Comparison of ENCODE assay signal across 21 cellular contexts in genomic region chr3:134067311-134068161, GRCh38. TPM values are rescaled to one million over a fixed set of nuclear protein-coding genes. Genes with fewer than 3 reads are reported as not detected.
DNase-seq lines count a peak whose midpoint lies in the region; ATAC-seq and TF ChIP-seq lines count a peak whose summit lies in the region.
"Had no signal": no experiment of that assay in that cellular context is flagged by ENCODE, and none has a peak within 500 bp of the region (broad histone marks: within the 10 kb centered on the region; RNA-seq: fewer than 3 reads in every experiment).

No MANE protein-coding gene starts in this region.

- no peak overlapping the region for H3K9ac ChIP-seq in IMR-90 (ENCODE audit: low read depth, low read length)
- H3K9ac ChIP-seq in colonic mucosa (ENCODE audit: low read depth in 2 of 2, low read length in 2 of 2), result no peak overlapping the region

- POLR2A ChIA-PET in IMR-90 (lab: Charles Lee; ENCODE audit: unreplicated experiment), result no interaction called here

- CTCF ChIA-PET in IMR-90 (lab: Yijun Ruan, JAX), result no interaction called here

- H3K18ac ChIP-seq in IMR-90 (ENCODE audit: low read depth, low read length), result no peak overlapping the region

- no peaks in the 10 kb centered on the region for H3K9me3 ChIP-seq in IMR-90 (ENCODE audit: control insufficient read depth, insufficient read depth, low read length)
- no peaks in the 10 kb centered on the region for H3K9me3 ChIP-seq in colonic mucosa
- H3K9me3 ChIP-seq: gastrocnemius medialis, neutrophil had no signal

- no peak for TF ChIP-seq POLR2A in IMR-90 (IDR thresholded peaks at IDR 0.05; ENCODE audit: low read depth, low read length)

- H3K4me2 ChIP-seq in IMR-90 (ENCODE audit: low read depth, low read length), result no peak overlapping the region

- H3K36me3 ChIP-seq in IMR-90 (ENCODE audit: control insufficient read depth, insufficient read depth, low read length) (no peaks in the 10 kb centered on the region), colonic mucosa (no peaks in the 10 kb centered on the region)
- H3K36me3 ChIP-seq: gastrocnemius medialis, neutrophil had no signal

- H2AK9ac ChIP-seq in IMR-90 (replicated peaks; ENCODE audit: low read depth, low read length, poor library complexity), result peak overlapping the region; percentile 13

- no peak overlapping the region for H2BK5ac ChIP-seq in IMR-90 (ENCODE audit: low read depth, low read length, poor library complexity, severe bottlenecking)

- no peaks in the 10 kb centered on the region for H4K20me1 ChIP-seq in IMR-90 (ENCODE audit: insufficient read depth, low read length)

- in situ Hi-C loops in IMR-90 (cut with MboI; ENCODE audit: low sequenced_read_pairs), result no loop called here

- H2BK120ac ChIP-seq in IMR-90 (ENCODE audit: low read depth, low read length), result no peak overlapping the region

- H3K56ac ChIP-seq in IMR-90 (ENCODE audit: extremely low read depth, insufficient read depth, low read length), result no peak overlapping the region

- no peak overlapping the region for H3K23ac ChIP-seq in IMR-90 (ENCODE audit: low read depth, low read length)

- ATAC-seq in IMR-90 (ENCODE audit: low read depth) (no peak), sciatic nerve (peak; percentile 25), GM21390 (IDR thresholded peaks at IDR 0.05; ENCODE audit: unreplicated experiment) (no peak), HG02588 (IDR thresholded peaks at IDR 0.05; ENCODE audit: unreplicated experiment) (no peak)
- ATAC-seq: PC-3 had no signal

- H4K8ac ChIP-seq in IMR-90 (ENCODE audit: low read depth in 2 of 2, low read length in 2 of 2), result no peak overlapping the region

- no peak overlapping the region for H2AK5ac ChIP-seq in IMR-90 (ENCODE audit: low read depth, low read length)

- BruUV-seq in IMR-90 (replicated peaks; lab: Mats Ljungman, UMichigan), result no TSS peak

- H3K27me3 ChIP-seq in IMR-90 (ENCODE audit: control insufficient read depth, insufficient read depth, low read length) (peaks cover 1% of the 10 kb centered on the region; the same call in 1 of the 2 replicates), colonic mucosa (no peaks in the 10 kb centered on the region)
- H3K27me3 ChIP-seq: gastrocnemius medialis, neutrophil had no signal

- no peak for DNase-seq in IMR-90
- DNase-seq in colonic mucosa, result peak; percentile 13
- peak; percentile 52 for DNase-seq in islet precursor cell
- no peak for DNase-seq in sciatic nerve (ENCODE audit: low spot score)
- no peak for DNase-seq in DMS 273 (lab: John Stamatoyannopoulos, UW; ENCODE audit: unreplicated experiment)
- DNase-seq in NCI-H2227 treated with DMSO at 0.1 percent for 48 hours (lab: John Stamatoyannopoulos, UW), result no peak
- DNase-seq: activated CD4-positive, alpha-beta T cell treated with anti-CD3 and anti-CD28 coated beads, Interleukin-2, amount 10 ng/mL, durations not matched to agents 7 days and 5 days; amniotic stem cell; gastrocnemius medialis; GDM1; NCI-H187; NCI-H345; PC-3; stimulated activated CD4-positive, alpha-beta T cell treated with anti-CD3 and anti-CD28 coated beads, Interleukin-12 subunit alpha, Interleukin-12 subunit beta, amount 100 ng/mL, for 4 hours; substantia nigra; T-helper 2 cell had no signal

- WGBS in IMR-90 (ENCODE audit: extremely low coverage in 2 of 2, insufficient read length in 1 of 2), 2 experiments, result 83% methylated on average over 8 of the region's 17 CpGs; no CpG with 5 or more reads in 1 of the 2 experiments

- TF ChIP-seq CTCF in IMR-90 (conservative IDR thresholded peaks at IDR 0.05; ENCODE audit: low read depth, low read length) (no peak), colonic mucosa (IDR thresholded peaks at IDR 0.05) (no peak)

- no peak overlapping the region for H3K14ac ChIP-seq in IMR-90 (replicated peaks; ENCODE audit: low read depth, low read length)

- H3K4me3 ChIP-seq in IMR-90 (ENCODE audit: insufficient read depth, low read depth, low read length), result no peak overlapping the region
- no peak overlapping the region for H3K4me3 ChIP-seq in colonic mucosa
- H3K4me3 ChIP-seq: gastrocnemius medialis had no signal

- no peak overlapping the region for H3K4ac ChIP-seq in IMR-90 (ENCODE audit: low read depth, low read length)

- TF ChIP-seq RAD21 in IMR-90 (IDR thresholded peaks at IDR 0.05; ENCODE audit: low read length), result no peak

- intact Hi-C loops in IMR-90 (cut with micrococcal nuclease) (no loop called here), colonic mucosa (cut with DNase I) (loop anchor here (10.0 kb wide), 1 partner anchor 253 kb away; no protein-coding TSS in a partner anchor), sciatic nerve (cut with DNase I) (no loop called here)

- H2AFZ ChIP-seq in IMR-90 (replicated peaks; ENCODE audit: low read length, poor library complexity), result no peak overlapping the region

- peaks cover 6% of the 10 kb centered on the region; the same call in 1 of the 2 replicates for H3K4me1 ChIP-seq in IMR-90 (ENCODE audit: control insufficient read depth, insufficient read depth, low read length)
- H3K4me1 ChIP-seq in colonic mucosa, result no peaks in the 10 kb centered on the region

- dilution Hi-C loops in IMR-90 (cut with HindIII; ENCODE audit: low sequenced_read_pairs, unreplicated experiment), result no loop called here

- no peak overlapping the region for H2BK20ac ChIP-seq in IMR-90 (ENCODE audit: low read depth, low read length)

- H2BK15ac ChIP-seq in IMR-90 (ENCODE audit: low read depth, low read length), result no peak overlapping the region

- no peaks in the 10 kb centered on the region for H3K79me1 ChIP-seq in IMR-90 (ENCODE audit: low read depth in 1 of 2, low read length in 2 of 2)

- H3K27ac ChIP-seq in IMR-90 (ENCODE audit: insufficient read depth, low read length) (no peak overlapping the region), colonic mucosa (no peak overlapping the region)
- H3K27ac ChIP-seq: C4-2B, gastrocnemius medialis, neutrophil, VCaP had no signal

- H4K91ac ChIP-seq in IMR-90 (ENCODE audit: insufficient read depth, low read depth, low read length), result no peak overlapping the region

- H3K9me1 ChIP-seq in IMR-90 (ENCODE audit: insufficient read depth, low read length), result no peaks in the 10 kb centered on the region

- H4K5ac ChIP-seq in IMR-90 (ENCODE audit: low read depth, low read length), result no peak overlapping the region

TF ChIP-seq in IMR-90, 13 proteins besides CTCF, POLR2A, EP300 and RAD21:
- TF ChIP-seq NFE2L2 (IDR thresholded peaks at IDR 0.05; ENCODE audit: low read depth, low read length) (no peak), MXI1 (IDR thresholded peaks at IDR 0.05; ENCODE audit: borderline replicate concordance, low read depth, low read length) (no peak), RFX5 (IDR thresholded peaks at IDR 0.05; ENCODE audit: low read depth, low read length) (no peak), CHD1 (IDR thresholded peaks at IDR 0.05; ENCODE audit: low read depth, low read length) (no peak), BHLHE40 (IDR thresholded peaks at IDR 0.05; ENCODE audit: low read depth, low read length) (no peak), CEBPB (IDR thresholded peaks at IDR 0.05; ENCODE audit: low read depth, low read length) (no peak), USF2 (IDR thresholded peaks at IDR 0.05; ENCODE audit: low read depth, low read length) (no peak), RCOR1 (IDR thresholded peaks at IDR 0.05; ENCODE audit: insufficient replicate concordance, low read length) (no peak), MAZ (IDR thresholded peaks at IDR 0.05; ENCODE audit: borderline replicate concordance, low read depth, low read length) (no peak), FOS (IDR thresholded peaks at IDR 0.05; ENCODE audit: low read depth, low read length) (no peak), ELK1 (IDR thresholded peaks at IDR 0.05; ENCODE audit: borderline replicate concordance, low read depth, low read length) (no peak), MAFK (IDR thresholded peaks at IDR 0.05; ENCODE audit: low read depth, low read length) (no peak), SMC3 (IDR thresholded peaks at IDR 0.05; ENCODE audit: low read depth, low read length) (no peak)

RNA-seq across cellular contexts. Expression of gene SLCO2A1, which starts 37.8 kb away (rescaled TPM):
- total RNA-seq in IMR-90 (2012; rRNA removed), result under 0.01 TPM in 2 replicates
- polyA plus RNA-seq in IMR-90 (2012; rRNA removed), result 1.2 and 1.5 TPM in 2 replicates
- 0.26 and 1.0 TPM in 2 replicates for polyA plus RNA-seq in IMR-90 (2012; cell fraction: cytosol; rRNA removed)
- 1.7 TPM in 2 replicates for polyA plus RNA-seq in IMR-90 (2012; cell fraction: nucleus; rRNA removed; ENCODE audit: low replicate concordance)
- total RNA-seq in colonic mucosa, result 10 to 100 TPM; 26.3 to 34.8 TPM
- total RNA-seq in sciatic nerve, result 34.1 TPM
- total RNA-seq: activated CD4-positive, alpha-beta T cell treated with anti-CD3 and anti-CD28 coated beads, Interleukin-2, amount 10 ng/mL, durations not matched to agents 7 days and 5 days; PC-3 had no signal

Comparison
In these comparisons a context has a peak if more than half of its experiments do, and no peak if none do; other contexts are left out.
1. DNase-seq: peak in colonic mucosa (single experiment) and islet precursor cell (single experiment); none in IMR-90 (single experiment), sciatic nerve (single experiment), DMS 273 (single experiment) and NCI-H2227 treated with DMSO at 0.1 percent for 48 hours (single experiment).
2. RNA of gene SLCO2A1, which starts 37.8 kb away (total RNA-seq): 26.3 to 34.8 TPM in colonic mucosa and 34.1 TPM in sciatic nerve (single experiment); under 0.01 TPM in IMR-90; every median in the first group is over 10 times any median in the second.